ENCODE assay signal across 1 cellular context in genomic region chr11:59069082-59069481, GRCh38.
TF ChIP-seq lines count a peak whose summit lies in the region.

No MANE protein-coding gene starts in this region.

TF ChIP-seq in IMR-90, 13 proteins besides CTCF, POLR2A, EP300 and RAD21 (continued from another document):
- TF ChIP-seq BHLHE40 (IDR thresholded peaks at IDR 0.05; ENCODE audit: low read depth, low read length): no peak
- no peak for TF ChIP-seq CHD1 (IDR thresholded peaks at IDR 0.05; ENCODE audit: low read depth, low read length)
- TF ChIP-seq RFX5 (IDR thresholded peaks at IDR 0.05; ENCODE audit: low read depth, low read length): no peak
- TF ChIP-seq SMC3 (IDR thresholded peaks at IDR 0.05; ENCODE audit: low read depth, low read length): no peak
